ENCODE assay signal across 8 cellular contexts in genomic region chr18:61149786-61150185, GRCh38.
"Had no signal": no experiment of that assay in that cellular context is flagged by ENCODE, and none has a peak within 500 bp of the region (broad histone marks: within the 10 kb centered on the region; RNA-seq: fewer than 3 reads in every experiment).

No MANE protein-coding gene starts in this region.

- H3K27ac Mint-ChIP-seq: HFFc6, IgD-negative memory B cell had no signal

- H3K4me1 ChIP-seq: HAP-1 had no signal

- DNase-seq: GM23248, GOT3, H7, HFFc6 had no signal

- H2AFZ ChIP-seq: GM23248 had no signal

- H3K9me3 ChIP-seq: HAP-1 had no signal

- H3K27me3 Mint-ChIP-seq: IgD-negative memory B cell had no signal

- ATAC-seq: HCT116 had no signal

- H3K27ac ChIP-seq: GM23248, HL-60 had no signal

- H3K4me3 ChIP-seq: GM23248, HAP-1 had no signal

- H3K36me3 Mint-ChIP-seq: IgD-negative memory B cell had no signal

- H3K36me3 ChIP-seq: HAP-1 had no signal

- H3K4me3 Mint-ChIP-seq: HFFc6, IgD-negative memory B cell had no signal

- H3K9ac ChIP-seq: GM23248 had no signal
